8 cellular contexts compared by ENCODE assay signal in the genomic region with DNA sequence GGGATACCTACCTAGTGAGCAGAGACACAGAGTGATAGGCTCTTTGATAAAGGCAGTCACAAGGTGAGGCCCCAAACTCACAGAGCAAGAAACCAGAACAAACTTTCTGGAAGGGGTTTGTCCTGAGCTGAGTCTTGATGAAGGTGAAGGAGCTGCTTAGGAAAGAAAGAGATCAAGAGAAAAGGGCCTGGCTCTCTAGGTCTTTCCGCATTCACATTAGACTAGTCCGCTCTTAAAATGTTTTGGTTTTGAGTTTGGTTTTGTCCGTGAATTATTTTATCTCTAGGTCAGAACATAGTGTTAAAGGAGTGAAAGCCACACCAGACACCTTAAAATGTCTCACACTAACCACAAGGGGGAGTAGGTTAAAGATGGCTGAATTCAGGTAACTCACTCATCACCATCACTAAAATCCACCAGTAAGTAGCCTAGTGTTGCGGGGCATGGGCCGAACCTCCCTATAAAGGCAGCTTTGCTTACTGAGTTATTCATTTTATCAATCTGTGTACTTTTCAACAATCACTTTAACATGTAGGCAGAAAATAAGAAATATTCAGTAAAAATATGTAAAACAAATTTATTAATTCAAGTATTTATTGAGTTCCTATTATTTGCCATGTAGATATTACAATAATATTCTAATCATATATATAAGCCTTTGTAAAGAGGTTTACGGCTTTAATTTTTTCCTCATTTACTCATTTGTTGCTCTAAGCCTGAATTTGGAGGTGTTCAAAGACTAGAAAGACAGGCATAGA.
A peak's percentile ranks its signal among the peaks of the same experiment; 100 is the strongest.
DNase-seq lines count a peak whose midpoint lies in the region; ATAC-seq, FAIRE-seq and TF ChIP-seq lines count a peak whose summit lies in the region.

No MANE protein-coding gene starts in this region.

- peak; percentile 96 for FAIRE-seq in H1 (lab: Jason Lieb, UNC)

- H3K27ac Mint-ChIP-seq in naive thymus-derived CD8-positive, alpha-beta T cell = no peak overlapping the region

- no peaks in the 10 kb centered on the region for H3K23me2 ChIP-seq in H1 (ENCODE audit: low read depth, low read length)

- POLR2A ChIA-PET in H1 (lab: Charles Lee; ENCODE audit: partially characterized antibody) = interaction anchor here (1.1 kb wide), 1 partner anchor 123 kb away, joined by 4 read pairs; no protein-coding TSS in a partner anchor
- POLR2A ChIA-PET in naive thymus-derived CD8-positive, alpha-beta T cell (lab: Charles Lee) = interaction anchor here (1.2 kb wide), 1 partner anchor 122 kb away, joined by 3 read pairs; no protein-coding TSS in a partner anchor

- no peak overlapping the region for H3K56ac ChIP-seq in H1 (replicated peaks; ENCODE audit: insufficient read length, low read depth, low read length)

- peak overlapping the region; percentile 99 for H2AFZ ChIP-seq in H1 (ENCODE audit: low read length)

- no peak overlapping the region for H2AK5ac ChIP-seq in H1 (ENCODE audit: low read depth, low read length)

- H2BK20ac ChIP-seq in H1 (ENCODE audit: low read length) = no peak overlapping the region

- H3K27ac ChIP-seq in HUES64 (ENCODE audit: low read depth, low read length) (no peak overlapping the region), Peyer's patch (no peak overlapping the region), H1 (ENCODE audit: low read depth, low read length) (no peak overlapping the region)

- WGBS in HUES64 = 70% methylated on average over 5 of the region's 6 CpGs
- 41% methylated on average over 6 of the region's 6 CpGs; no CpG with 5 or more reads in 1 of the 2 experiments for WGBS in H1 (ENCODE audit: extremely low coverage in 1 of 2, insufficient coverage in 1 of 2, insufficient read length in 1 of 2, insufficient replicate concordance in 2 of 2, low coverage in 1 of 2, low lambda C conversion rate in 2 of 2, missing lambda C conversion rate in 1 of 2), 2 experiments

- H3K36me3 ChIP-seq in HUES64 (ENCODE audit: insufficient read depth, low read length) = no peaks in the 10 kb centered on the region
- H3K36me3 ChIP-seq in Peyer's patch = no peaks in the 10 kb centered on the region
- no peaks in the 10 kb centered on the region for H3K36me3 ChIP-seq in H1 (ENCODE audit: control insufficient read depth in 2 of 4, insufficient read depth in 4 of 4, low read length in 3 of 4)

- H3K4me1 ChIP-seq in HUES64 (ENCODE audit: insufficient read depth, low read length) = peaks cover 4% of the 10 kb centered on the region
- H3K4me1 ChIP-seq in Peyer's patch = no peaks in the 10 kb centered on the region
- no peaks in the 10 kb centered on the region for H3K4me1 ChIP-seq in H1 (replicated peaks in 1 of 4; ENCODE audit: control insufficient read depth in 3 of 4, insufficient read depth in 4 of 4, low read length in 3 of 4)

- TF ChIP-seq CTCF in Peyer's patch (IDR thresholded peaks at IDR 0.05) (peak; percentile 33 to 84 (median 70)), H1 (IDR thresholded peaks at IDR 0.05; ENCODE audit: control extremely low read depth in 1 of 3, insufficient read depth in 1 of 3, low read depth in 1 of 3, low read length in 3 of 3) (peak in 2 of 3 experiments; percentile 66 to 77; a peak in 3 of 4 replicates)

- no peak overlapping the region for H2BK120ac ChIP-seq in H1 (replicated peaks; ENCODE audit: low read depth, low read length)

- H3K9ac ChIP-seq in HUES64 (ENCODE audit: low read depth, low read length) (peak overlapping the region; percentile 21; the same call in 1 of the 2 replicates), H1 (replicated peaks in 1 of 4; ENCODE audit: extremely low read depth in 1 of 4, low read depth in 3 of 4, low read length in 3 of 4) (no peak overlapping the region)

- no peaks in the 10 kb centered on the region for H3K9me3 Mint-ChIP-seq in naive thymus-derived CD8-positive, alpha-beta T cell

- no peak overlapping the region for H3K14ac ChIP-seq in H1 (ENCODE audit: insufficient read length)

- H4K91ac ChIP-seq in H1 (replicated peaks; ENCODE audit: insufficient read length, low read length) = no peak overlapping the region

- H3K4me3 ChIP-seq in HUES64 (ENCODE audit: low read length) (no peak overlapping the region), Peyer's patch (no peak overlapping the region), H1 (ENCODE audit: extremely low read depth in 1 of 4, insufficient read depth in 2 of 4, low read depth in 3 of 4, low read length in 4 of 4) (no peak overlapping the region)

- H3K4me3 Mint-ChIP-seq in naive thymus-derived CD8-positive, alpha-beta T cell = no peak overlapping the region

- no peak overlapping the region for H3K4ac ChIP-seq in H1 (replicated peaks; ENCODE audit: insufficient read length, low read depth, low read length)

- TF ChIP-seq POLR2A in Peyer's patch (IDR thresholded peaks at IDR 0.05) (no peak), H1 (IDR thresholded peaks at IDR 0.05; ENCODE audit: control extremely low read depth in 1 of 2, low read depth in 2 of 2, low read length in 2 of 2) (no peak)

- no peak overlapping the region; the same call in 1 of the 2 replicates for H3K18ac ChIP-seq in H1 (ENCODE audit: extremely low read depth, low read length)

- peak; percentile 64 for ATAC-seq in GM21367 (IDR thresholded peaks at IDR 0.05; ENCODE audit: unreplicated experiment)
- ATAC-seq in naive thymus-derived CD8-positive, alpha-beta T cell = peak; percentile 77 to 92
- no peak for ATAC-seq in HG03097 (IDR thresholded peaks at IDR 0.05; ENCODE audit: low FRiP score, unreplicated experiment)

- no peak overlapping the region for H2BK12ac ChIP-seq in H1 (ENCODE audit: low read depth, low read length)

- H3K27me3 ChIP-seq in HUES64 (ENCODE audit: insufficient read depth, low read length) (no peaks in the 10 kb centered on the region), Peyer's patch (no peaks in the 10 kb centered on the region), H1 (replicated peaks in 1 of 4; ENCODE audit: control insufficient read depth in 3 of 4, extremely low read depth in 1 of 4, insufficient read depth in 3 of 4, low read length in 3 of 4) (no peaks in the 10 kb centered on the region)

- no peaks in the 10 kb centered on the region for H3K79me1 ChIP-seq in H1 (ENCODE audit: low read depth, low read length)

- no peak overlapping the region for H2BK15ac ChIP-seq in H1 (ENCODE audit: low read length)

- no peaks in the 10 kb centered on the region for H3K4me1 Mint-ChIP-seq in naive thymus-derived CD8-positive, alpha-beta T cell

- DNase-seq in SIG-M5 treated with dmso at 0.1 percent for 504 hours (lab: John Stamatoyannopoulos, UW; ENCODE audit: unreplicated experiment) (peak; percentile 51), SIG-M5 (lab: John Stamatoyannopoulos, UW) (no peak), Peyer's patch (no peak), H1 (ENCODE audit: low read depth in 1 of 2, low spot score in 2 of 2) (peak in 1 of 2 experiments; percentile 51)
- DNase-seq in naive thymus-derived CD8-positive, alpha-beta T cell = peak in 5 of 10 donors; percentile 1 to 58 (median 44)

- no peaks in the 10 kb centered on the region for H3K9me3 ChIP-seq in HUES64 (ENCODE audit: insufficient read depth, low read depth, low read length)
- H3K9me3 ChIP-seq in Peyer's patch = no peaks in the 10 kb centered on the region
- H3K9me3 ChIP-seq in H1 (ENCODE audit: insufficient read depth in 2 of 2, low read depth in 1 of 2, low read length in 1 of 2) = no peaks in the 10 kb centered on the region

- H3K79me2 ChIP-seq in H1 (ENCODE audit: control insufficient read depth in 1 of 2, insufficient read depth in 2 of 2, low read length in 2 of 2) = no peaks in the 10 kb centered on the region

- CTCF ChIA-PET in H1 (lab: Charles Lee; ENCODE audit: partially characterized antibody) = interaction anchor here (0.6 to 2.7 kb wide), 22 partner anchors 10 to 235 kb away, joined by 3 to 26 read pairs (median 4); a partner anchor contains a TSS

- peaks cover 0 to 2% (median 0%) of the 10 kb centered on the region in 3 donors for H3K36me3 Mint-ChIP-seq in naive thymus-derived CD8-positive, alpha-beta T cell

- no peak overlapping the region; a peak in 1 of 4 replicates for H3K4me2 ChIP-seq in H1 (ENCODE audit: insufficient read depth in 1 of 2, low read depth in 2 of 2, low read length in 2 of 2)

- H2BK5ac ChIP-seq in H1 (ENCODE audit: low read depth, low read length) = no peak overlapping the region

- no peak overlapping the region for H4K5ac ChIP-seq in H1 (ENCODE audit: insufficient read length, low read depth, low read length)

- no peak overlapping the region for H4K8ac ChIP-seq in H1 (ENCODE audit: extremely low read depth, insufficient read depth, low read length)

- TF ChIP-seq RAD21 in H1 (IDR thresholded peaks at IDR 0.05 in 1 of 2, conservative IDR thresholded peaks at IDR 0.05 in 1 of 2; ENCODE audit: low read depth in 2 of 2, low read length in 2 of 2) = peak; percentile 75 to 77

- no peaks in the 10 kb centered on the region for H4K20me1 ChIP-seq in H1 (replicated peaks in 1 of 2; ENCODE audit: control insufficient read depth in 1 of 2, insufficient read depth in 2 of 2, low read length in 2 of 2)

- no peak overlapping the region for H3K23ac ChIP-seq in H1 (ENCODE audit: insufficient read length)

- H3K27me3 Mint-ChIP-seq in naive thymus-derived CD8-positive, alpha-beta T cell = peaks cover 0 to 6% (median 4%) of the 10 kb centered on the region in 5 donors

- TF ChIP-seq EP300 in H1 (IDR thresholded peaks at IDR 0.05; ENCODE audit: borderline replicate concordance in 1 of 2, low read depth in 2 of 2, low read length in 2 of 2) = no peak

TF ChIP-seq in H1, 55 proteins besides CTCF, POLR2A, EP300 and RAD21:
- TF ChIP-seq YY1 (IDR thresholded peaks at IDR 0.05; ENCODE audit: low read depth, low read length) = peak; percentile 87
- no peak for TF ChIP-seq KDM5A (IDR thresholded peaks at IDR 0.05; ENCODE audit: low read length)
